ENCODE assay signal across 15 cellular contexts in genomic region chr11:93268287-93269040, GRCh38.
DNase-seq lines count a peak whose midpoint lies in the region; ATAC-seq and TF ChIP-seq lines count a peak whose summit lies in the region.
"Had no signal": no experiment of that assay in that cellular context is flagged by ENCODE, and none has a peak within 500 bp of the region (broad histone marks: within the 10 kb centered on the region; RNA-seq: fewer than 3 reads in every experiment).

No MANE protein-coding gene starts in this region.

- POLR2A ChIA-PET in activated CD4-positive, alpha-beta T cell treated with anti-CD3 and anti-CD28 coated beads for 36 hours (lab: Charles Lee) = no interaction called here

- no peak overlapping the region for H3K4me3 Mint-ChIP-seq in activated CD4-positive, alpha-beta T cell treated with anti-CD3 and anti-CD28 coated beads for 36 hours
- peak overlapping the region; percentile 31 for H3K4me3 Mint-ChIP-seq in endothelial cell (ENCODE audit: unreplicated experiment)
- no peak overlapping the region for H3K4me3 Mint-ChIP-seq in stimulated activated effector memory CD8-positive, alpha-beta T cell treated with anti-CD3 and anti-CD28 coated beads, Interleukin-12 subunit alpha, Interleukin-12 subunit beta, amount 100 ng/mL, for 72 hours
- H3K4me3 Mint-ChIP-seq: CD14-positive monocyte; CD4-positive, alpha-beta memory T cell had no signal

- intact Hi-C loops in activated CD4-positive, alpha-beta T cell treated with anti-CD3 and anti-CD28 coated beads for 36 hours (cut with DNase I, micrococcal nuclease) = no loop called here

- H3K36me3 Mint-ChIP-seq in activated CD4-positive, alpha-beta T cell treated with anti-CD3 and anti-CD28 coated beads for 36 hours (ENCODE audit: low read depth) = no peaks in the 10 kb centered on the region
- peaks cover 8% of the 10 kb centered on the region for H3K36me3 Mint-ChIP-seq in endothelial cell (ENCODE audit: low read depth, unreplicated experiment)
- H3K36me3 Mint-ChIP-seq in stimulated activated effector memory CD8-positive, alpha-beta T cell treated with anti-CD3 and anti-CD28 coated beads, Interleukin-12 subunit alpha, Interleukin-12 subunit beta, amount 100 ng/mL, for 72 hours = no peaks in the 10 kb centered on the region
- H3K36me3 Mint-ChIP-seq: CD14-positive monocyte; CD4-positive, alpha-beta memory T cell had no signal

- ATAC-seq in activated CD4-positive, alpha-beta T cell treated with anti-CD3 and anti-CD28 coated beads for 36 hours = peak; percentile 53
- ATAC-seq in stimulated activated effector memory CD8-positive, alpha-beta T cell treated with anti-CD3 and anti-CD28 coated beads, Interleukin-12 subunit alpha, Interleukin-12 subunit beta, amount 100 ng/mL, for 72 hours = peak; percentile 36
- ATAC-seq: GM12878 had no signal

- peaks cover 3% of the 10 kb centered on the region for H3K27me3 Mint-ChIP-seq in activated CD4-positive, alpha-beta T cell treated with anti-CD3 and anti-CD28 coated beads for 36 hours
- H3K27me3 Mint-ChIP-seq in endothelial cell (ENCODE audit: unreplicated experiment) = no peaks in the 10 kb centered on the region

- peaks cover 9% of the 10 kb centered on the region for H3K9me3 Mint-ChIP-seq in activated CD4-positive, alpha-beta T cell treated with anti-CD3 and anti-CD28 coated beads for 36 hours (ENCODE audit: low read depth)
- peaks cover 10% of the 10 kb centered on the region for H3K9me3 Mint-ChIP-seq in endothelial cell (ENCODE audit: unreplicated experiment)
- peaks cover 5% of the 10 kb centered on the region for H3K9me3 Mint-ChIP-seq in stimulated activated effector memory CD8-positive, alpha-beta T cell treated with anti-CD3 and anti-CD28 coated beads, Interleukin-12 subunit alpha, Interleukin-12 subunit beta, amount 100 ng/mL, for 72 hours

- no peak overlapping the region for H3K27ac Mint-ChIP-seq in activated CD4-positive, alpha-beta T cell treated with anti-CD3 and anti-CD28 coated beads for 36 hours
- no peak overlapping the region for H3K27ac Mint-ChIP-seq in endothelial cell (ENCODE audit: unreplicated experiment)
- no peak overlapping the region for H3K27ac Mint-ChIP-seq in stimulated activated effector memory CD8-positive, alpha-beta T cell treated with anti-CD3 and anti-CD28 coated beads, Interleukin-12 subunit alpha, Interleukin-12 subunit beta, amount 100 ng/mL, for 72 hours
- H3K27ac Mint-ChIP-seq: CD14-positive monocyte had no signal

- DNase-seq in activated CD4-positive, alpha-beta T cell treated with anti-CD3 and anti-CD28 coated beads for 36 hours = no peak
- no peak for DNase-seq in activated CD4-positive, alpha-beta T cell treated with anti-CD3 and anti-CD28 coated beads, Interleukin-2, amount 50 U/mL, for 1 hour
- peak; percentile 30 for DNase-seq in HT1080 (ENCODE audit: low read depth)
- no peak for DNase-seq in endothelial cell (ENCODE audit: low spot score)
- DNase-seq in stimulated activated effector memory CD8-positive, alpha-beta T cell treated with anti-CD3 and anti-CD28 coated beads, Interleukin-12 subunit alpha, Interleukin-12 subunit beta, amount 100 ng/mL, for 72 hours (ENCODE audit: low spot score in 2 of 2) = no peak
- DNase-seq in stimulated activated naive CD4-positive, alpha-beta T cell (lab: John Stamatoyannopoulos, UW) = no peak
- no peak for DNase-seq in hippocampal formation (lab: John Stamatoyannopoulos, UW)
- no peak for DNase-seq in NCI-H1436 (lab: John Stamatoyannopoulos, UW)
- DNase-seq: CD4-positive, alpha-beta memory T cell; DMS153; DND-41; EL; GM23248 had no signal

- no peaks in the 10 kb centered on the region for H3K4me1 Mint-ChIP-seq in activated CD4-positive, alpha-beta T cell treated with anti-CD3 and anti-CD28 coated beads for 36 hours
- H3K4me1 Mint-ChIP-seq in endothelial cell (ENCODE audit: unreplicated experiment) = no peaks in the 10 kb centered on the region
- no peaks in the 10 kb centered on the region for H3K4me1 Mint-ChIP-seq in stimulated activated effector memory CD8-positive, alpha-beta T cell treated with anti-CD3 and anti-CD28 coated beads, Interleukin-12 subunit alpha, Interleukin-12 subunit beta, amount 100 ng/mL, for 72 hours
- H3K4me1 Mint-ChIP-seq: CD14-positive monocyte; CD4-positive, alpha-beta memory T cell had no signal

- TF ChIP-seq CTCF in endothelial cell (IDR thresholded peaks at IDR 0.05; ENCODE audit: unreplicated experiment) = no peak

- CTCF ChIA-PET in activated CD4-positive, alpha-beta T cell treated with anti-CD3 and anti-CD28 coated beads for 36 hours (lab: Charles Lee) = interaction anchor here (0.7 kb wide), 1 partner anchor 156 kb away, joined by 3 read pairs; no protein-coding TSS in a partner anchor
